In the genomic region with DNA sequence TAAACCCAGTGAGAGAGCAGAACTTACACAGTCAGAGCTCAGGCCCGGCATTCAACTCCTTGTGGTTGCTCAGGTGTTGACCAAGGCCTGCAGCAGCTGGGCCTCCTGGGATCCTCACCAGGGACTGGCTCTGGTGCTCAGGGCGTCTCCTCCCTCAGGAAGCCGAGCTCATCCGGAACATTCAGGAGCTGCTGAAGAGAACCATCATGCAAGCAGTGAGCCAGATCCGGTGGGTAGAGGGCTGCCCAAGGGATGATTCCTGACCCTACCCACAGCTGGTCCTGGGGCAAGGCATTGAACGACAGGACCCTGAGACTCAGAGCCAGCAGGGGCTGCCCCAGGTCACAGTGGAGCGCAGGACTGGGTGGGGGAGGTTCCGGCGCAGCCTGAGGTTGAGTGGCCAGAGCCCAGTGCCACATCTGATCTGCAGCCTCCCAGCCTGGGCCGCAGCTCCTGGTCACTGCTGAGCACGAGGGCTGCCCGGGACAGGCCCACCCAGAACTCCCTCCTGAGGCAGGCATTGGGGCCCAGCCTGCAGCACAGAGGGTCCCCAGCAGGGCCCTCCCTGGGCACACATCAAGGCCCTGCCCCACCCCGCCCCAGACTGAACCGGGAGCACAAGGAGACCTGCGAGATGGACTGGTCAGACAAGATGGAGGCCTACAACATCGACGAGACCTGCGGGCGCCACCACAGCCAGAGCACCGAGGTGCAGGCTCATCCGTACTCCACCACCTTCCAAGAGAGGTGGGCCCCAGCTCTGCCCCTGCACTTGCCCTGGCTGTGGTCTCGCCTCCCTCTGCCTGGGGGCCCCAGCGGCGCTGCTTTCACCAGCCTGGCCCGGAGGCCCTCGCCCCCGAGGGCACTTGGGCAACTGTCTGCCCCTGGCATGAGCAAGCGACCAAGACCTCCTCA, we compare ENCODE assay signal across 1 cellular context.
TF ChIP-seq lines count a peak whose summit lies in the region.

No MANE protein-coding gene starts in this region.

TF ChIP-seq in HCT116, 20 proteins besides CTCF, POLR2A, EP300 and RAD21 (continued from another document):
- TF ChIP-seq ZFX (IDR thresholded peaks at IDR 0.05) (no peak), ZNF274 (IDR thresholded peaks at IDR 0.05; ENCODE audit: low read depth, low read length) (no peak), EZH2 (IDR thresholded peaks at IDR 0.05) (no peak), SP1 (IDR thresholded peaks at IDR 0.05; ENCODE audit: low read depth) (no peak), MAX (IDR thresholded peaks at IDR 0.05) (no peak)
- TF ChIP-seq, protein P1, sequence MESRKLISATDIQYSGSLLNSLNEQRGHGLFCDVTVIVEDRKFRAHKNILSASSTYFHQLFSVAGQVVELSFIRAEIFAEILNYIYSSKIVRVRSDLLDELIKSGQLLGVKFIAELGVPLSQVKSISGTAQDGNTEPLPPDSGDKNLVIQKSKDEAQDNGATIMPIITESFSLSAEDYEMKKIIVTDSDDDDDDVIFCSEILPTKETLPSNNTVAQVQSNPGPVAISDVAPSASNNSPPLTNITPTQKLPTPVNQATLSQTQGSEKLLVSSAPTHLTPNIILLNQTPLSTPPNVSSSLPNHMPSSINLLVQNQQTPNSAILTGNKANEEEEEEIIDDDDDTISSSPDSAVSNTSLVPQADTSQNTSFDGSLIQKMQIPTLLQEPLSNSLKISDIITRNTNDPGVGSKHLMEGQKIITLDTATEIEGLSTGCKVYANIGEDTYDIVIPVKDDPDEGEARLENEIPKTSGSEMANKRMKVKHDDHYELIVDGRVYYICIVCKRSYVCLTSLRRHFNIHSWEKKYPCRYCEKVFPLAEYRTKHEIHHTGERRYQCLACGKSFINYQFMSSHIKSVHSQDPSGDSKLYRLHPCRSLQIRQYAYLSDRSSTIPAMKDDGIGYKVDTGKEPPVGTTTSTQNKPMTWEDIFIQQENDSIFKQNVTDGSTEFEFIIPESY (IDR thresholded peaks at IDR 0.05; ENCODE audit: extremely low read depth, insufficient replicate concordance, low read length), result no peak
